Comparison of ENCODE assay signal across 15 cellular contexts in genomic region chr9:123073991-123074422, GRCh38. TPM values are rescaled to one million over a fixed set of nuclear protein-coding genes. Genes with fewer than 3 reads are reported as not detected.
DNase-seq lines count a peak whose midpoint lies in the region; ATAC-seq and TF ChIP-seq lines count a peak whose summit lies in the region.
"Had no signal": no experiment of that assay in that cellular context is flagged by ENCODE, and none has a peak within 500 bp of the region (broad histone marks: within the 10 kb centered on the region; RNA-seq: fewer than 3 reads in every experiment).

No MANE protein-coding gene starts in this region.

- no TSS peak for BruUV-seq in MCF 10A (replicated peaks; lab: Mats Ljungman, UMichigan)

- ATAC-seq in aorta (ENCODE audit: low FRiP score) (peak; percentile 71), body of pancreas (no peak)
- ATAC-seq in CD4-positive, alpha-beta T cell (ENCODE audit: poor library complexity), result no peak
- ATAC-seq: A549; PC-3; stimulated activated naive CD8-positive, alpha-beta T cell treated with anti-CD3 and anti-CD28 coated beads, Interleukin-15, amount 100 ng/mL, for 72 hours had no signal

- H3K4me1 ChIP-seq in breast epithelium (no peaks in the 10 kb centered on the region), aorta (ENCODE audit: control insufficient read depth in 1 of 2, insufficient read depth in 2 of 2, low read length in 2 of 2) (peaks cover 6 to 14% of the 10 kb centered on the region in 2 donors), body of pancreas (no peaks in the 10 kb centered on the region)
- H3K4me1 ChIP-seq: A549 had no signal

- no peak for TF ChIP-seq CTCF in breast epithelium (IDR thresholded peaks at IDR 0.05)
- no peak for TF ChIP-seq CTCF in MCF 10A (IDR thresholded peaks at IDR 0.05; ENCODE audit: unreplicated experiment)
- TF ChIP-seq CTCF in choroid plexus epithelial cell (conservative IDR thresholded peaks at IDR 0.05; ENCODE audit: low read depth, low read length), result no peak
- no peak for TF ChIP-seq CTCF in CD4-positive, alpha-beta T cell (IDR thresholded peaks at IDR 0.05)
- TF ChIP-seq CTCF in body of pancreas (IDR thresholded peaks at IDR 0.05), result no peak

- no peak for TF ChIP-seq POLR2A in breast epithelium (IDR thresholded peaks at IDR 0.05)
- no peak for TF ChIP-seq POLR2A in body of pancreas (IDR thresholded peaks at IDR 0.05)

- H3K4me3 ChIP-seq in breast epithelium (no peak overlapping the region), choroid plexus epithelial cell (ENCODE audit: low read depth, low read length) (no peak overlapping the region), aorta (ENCODE audit: low read length in 2 of 2) (peak overlapping the region in 1 of 2 donors; percentile 18), body of pancreas (no peak overlapping the region)
- H3K4me3 ChIP-seq: A549 had no signal

- H3K4me3 Mint-ChIP-seq in MCF 10A (ENCODE audit: unreplicated experiment), result no peak overlapping the region
- H3K4me3 Mint-ChIP-seq in CD4-positive, alpha-beta T cell, result no peak overlapping the region
- H3K4me3 Mint-ChIP-seq: activated B cell treated with CpG ODN at 0.5 μM for 24 hours; stimulated activated naive CD8-positive, alpha-beta T cell treated with anti-CD3 and anti-CD28 coated beads, Interleukin-15, amount 100 ng/mL, for 72 hours had no signal

- no peaks in the 10 kb centered on the region for H3K9me3 Mint-ChIP-seq in MCF 10A (ENCODE audit: unreplicated experiment)
- H3K9me3 Mint-ChIP-seq in CD4-positive, alpha-beta T cell, result no peaks in the 10 kb centered on the region
- H3K9me3 Mint-ChIP-seq: activated B cell treated with CpG ODN at 0.5 μM for 24 hours; activated T-helper 2 cell treated with anti-CD3 and anti-CD28 coated beads, Interferon-gamma antibody, Interleukin-2, Interleukin-4, amounts not matched to agents 10 μg/mL and 5 μg/mL and 100 μg/mL, durations not matched to agents 14 hours and 24 hours and 36 hours; stimulated activated naive CD8-positive, alpha-beta T cell treated with anti-CD3 and anti-CD28 coated beads, Interleukin-15, amount 100 ng/mL, for 72 hours had no signal

- peaks cover 59% of the 10 kb centered on the region for H3K36me3 Mint-ChIP-seq in MCF 10A (ENCODE audit: insufficient read depth, unreplicated experiment)
- peaks cover 85% of the 10 kb centered on the region for H3K36me3 Mint-ChIP-seq in CD4-positive, alpha-beta T cell (ENCODE audit: low read depth)

- H3K27ac ChIP-seq in breast epithelium, result peak overlapping the region; percentile 13 to 41
- H3K27ac ChIP-seq in aorta (ENCODE audit: low read depth in 1 of 2, low read length in 2 of 2), result peak overlapping the region; percentile 64 to 82
- no peak overlapping the region for H3K27ac ChIP-seq in CD4-positive, alpha-beta T cell (ENCODE audit: low read depth, low read length)
- H3K27ac ChIP-seq in body of pancreas, result no peak overlapping the region
- H3K27ac ChIP-seq: A549 had no signal

- H3K27me3 Mint-ChIP-seq in MCF 10A (ENCODE audit: insufficient read depth, unreplicated experiment), result no peaks in the 10 kb centered on the region
- no peaks in the 10 kb centered on the region for H3K27me3 Mint-ChIP-seq in CD4-positive, alpha-beta T cell
- H3K27me3 Mint-ChIP-seq: activated B cell treated with CpG ODN at 0.5 μM for 24 hours; stimulated activated naive CD8-positive, alpha-beta T cell treated with anti-CD3 and anti-CD28 coated beads, Interleukin-15, amount 100 ng/mL, for 72 hours had no signal

- no peaks in the 10 kb centered on the region for H3K36me3 ChIP-seq in breast epithelium
- H3K36me3 ChIP-seq in aorta (ENCODE audit: control insufficient read depth in 1 of 2, insufficient read depth in 2 of 2, low read length in 1 of 2), result peaks cover 3 to 7% of the 10 kb centered on the region in 2 donors
- H3K36me3 ChIP-seq in body of pancreas (replicated peaks in 1 of 2; ENCODE audit: insufficient read depth in 1 of 2, low read depth in 2 of 2), result peaks cover 0 to 13% of the 10 kb centered on the region in 2 donors

- 0 to 8% methylated on average over 1 of the region's 1 CpG for WGBS in aorta, 2 donors
- 67 to 72% methylated on average over 1 of the region's 1 CpG for WGBS in body of pancreas, 2 donors

- POLR2A ChIA-PET in MCF 10A (lab: Yijun Ruan, JAX), result interaction anchor here (1.5 kb wide), 1 partner anchor 12 kb away, joined by 4 read pairs; no protein-coding TSS in a partner anchor
- POLR2A ChIA-PET in CD4-positive, alpha-beta T cell (lab: Charles Lee), result no interaction called here

- intact Hi-C loops in breast epithelium (cut with DNase I; ENCODE audit: low total_unique reads), result no loop called here
- intact Hi-C loops in MCF 10A (cut with micrococcal nuclease), result no loop called here
- intact Hi-C loops in aorta (cut with DNase I), result loop anchor here (5.0 kb wide), 1 partner anchor 37 kb away; no protein-coding TSS in a partner anchor
- intact Hi-C loops in CD4-positive, alpha-beta T cell (cut with DNase I, micrococcal nuclease), result no loop called here
- intact Hi-C loops in body of pancreas (cut with DNase I), result no loop called here

- CTCF ChIA-PET in MCF 10A (lab: Yijun Ruan, JAX), result interaction anchor here (0.7 to 1.0 kb wide), 4 partner anchors 17 to 873 kb away, joined by 3 to 5 read pairs (median 4); no protein-coding TSS in a partner anchor
- CTCF ChIA-PET in CD4-positive, alpha-beta T cell (lab: Charles Lee), result no interaction called here

- no peak for DNase-seq in breast epithelium (ENCODE audit: low spot score in 2 of 2)
- no peak for DNase-seq in MCF 10A (ENCODE audit: unreplicated experiment)
- DNase-seq in choroid plexus epithelial cell (ENCODE audit: low read depth), result peak; percentile 71
- peak; percentile 1 for DNase-seq in middle frontal gyrus (ENCODE audit: extremely low spot score, low spot score)
- no peak for DNase-seq in aorta
- no peak for DNase-seq in CD4-positive, alpha-beta T cell
- no peak for DNase-seq in activated effector memory CD4-positive, alpha-beta T cell treated with Interleukin-2 at 50 U/mL for 16 hours
- no peak for DNase-seq in body of pancreas
- DNase-seq: activated B cell treated with CpG ODN at 0.5 μM for 24 hours; NCI-H187 treated with DMSO at 0.1 percent for 48 hours; PC-3; stimulated activated CD4-positive, alpha-beta T cell treated with anti-CD3 and anti-CD28 coated beads, Interleukin-12 subunit alpha, Interleukin-12 subunit beta, amount 100 ng/mL, for 4 hours; stimulated activated naive CD8-positive, alpha-beta T cell treated with anti-CD3 and anti-CD28 coated beads, Interleukin-15, amount 100 ng/mL, for 72 hours had no signal

- peaks cover 11% of the 10 kb centered on the region for H3K4me1 Mint-ChIP-seq in MCF 10A (ENCODE audit: insufficient read depth, unreplicated experiment)
- H3K4me1 Mint-ChIP-seq in CD4-positive, alpha-beta T cell (ENCODE audit: low read depth), result peaks cover 5% of the 10 kb centered on the region
- H3K4me1 Mint-ChIP-seq: stimulated activated naive CD8-positive, alpha-beta T cell treated with anti-CD3 and anti-CD28 coated beads, Interleukin-15, amount 100 ng/mL, for 72 hours had no signal

- H3K9me3 ChIP-seq in breast epithelium (no peaks in the 10 kb centered on the region), aorta (ENCODE audit: control insufficient read depth, low read length) (no peaks in the 10 kb centered on the region), body of pancreas (no peaks in the 10 kb centered on the region)
- H3K9me3 ChIP-seq in CD4-positive, alpha-beta T cell (ENCODE audit: control insufficient read depth, low read length), result no peaks in the 10 kb centered on the region
- H3K9me3 ChIP-seq: A549 had no signal

- H3K27ac Mint-ChIP-seq in MCF 10A (ENCODE audit: low read depth, unreplicated experiment), result no peak overlapping the region
- H3K27ac Mint-ChIP-seq in CD4-positive, alpha-beta T cell, result no peak overlapping the region
- H3K27ac Mint-ChIP-seq: activated T-helper 2 cell treated with anti-CD3 and anti-CD28 coated beads, Interferon-gamma antibody, Interleukin-2, Interleukin-4, amounts not matched to agents 10 μg/mL and 5 μg/mL and 100 μg/mL, durations not matched to agents 14 hours and 24 hours and 36 hours; stimulated activated naive CD8-positive, alpha-beta T cell treated with anti-CD3 and anti-CD28 coated beads, Interleukin-15, amount 100 ng/mL, for 72 hours had no signal

- no peaks in the 10 kb centered on the region for H3K27me3 ChIP-seq in breast epithelium
- H3K27me3 ChIP-seq in aorta (ENCODE audit: control insufficient read depth in 1 of 2, insufficient read depth in 2 of 2, low read length in 1 of 2), result no peaks in the 10 kb centered on the region
- H3K27me3 ChIP-seq in CD4-positive, alpha-beta T cell (ENCODE audit: control insufficient read depth, insufficient read depth, low read length), result no peaks in the 10 kb centered on the region
- H3K27me3 ChIP-seq in body of pancreas, result no peaks in the 10 kb centered on the region

RNA-seq across cellular contexts. Expression of gene GPR21, which starts 40.5 kb away (rescaled TPM):
- total RNA-seq in breast epithelium (1 to 10 TPM in 2 of 3 donors, not detected in 1; 3.3 to 6.7 TPM), MCF 10A (2022) (0.37 TPM in 1 of 2 replicates, not detected in the other), aorta (10 to 100 TPM in 1 of 2 donors, 1 to 10 TPM in 1; 8.8 to 13.9 TPM), body of pancreas (not detected)
- polyA plus RNA-seq in aorta, result 1 to 10 TPM in 1 of 2 donors, under 1 TPM in 1; 0.50 to 3.8 TPM
- total RNA-seq in CD4-positive, alpha-beta T cell, result under 1 TPM; 0.74 to 0.89 TPM

Comparison
In these comparisons a context has a peak if more than half of its experiments do, and no peak if none do; other contexts are left out.
1. DNase-seq: peak in choroid plexus epithelial cell (single experiment) and middle frontal gyrus (single experiment); none in breast epithelium (0 of 2), MCF 10A (single experiment), aorta (0 of 2), CD4-positive, alpha-beta T cell (0 of 10), activated effector memory CD4-positive, alpha-beta T cell treated with Interleukin-2 at 50 U/mL for 16 hours (single experiment) and body of pancreas (0 of 4).
2. H3K27ac ChIP-seq: peak in breast epithelium (2 of 2) and aorta (2 of 2); none in CD4-positive, alpha-beta T cell (single experiment) and body of pancreas (0 of 4).
3. intact Hi-C loops: an anchor here in aorta (5.0 kb wide); none called in breast epithelium, MCF 10A, CD4-positive, alpha-beta T cell and body of pancreas.